8 cellular contexts compared by ENCODE assay signal in the genomic region with DNA sequence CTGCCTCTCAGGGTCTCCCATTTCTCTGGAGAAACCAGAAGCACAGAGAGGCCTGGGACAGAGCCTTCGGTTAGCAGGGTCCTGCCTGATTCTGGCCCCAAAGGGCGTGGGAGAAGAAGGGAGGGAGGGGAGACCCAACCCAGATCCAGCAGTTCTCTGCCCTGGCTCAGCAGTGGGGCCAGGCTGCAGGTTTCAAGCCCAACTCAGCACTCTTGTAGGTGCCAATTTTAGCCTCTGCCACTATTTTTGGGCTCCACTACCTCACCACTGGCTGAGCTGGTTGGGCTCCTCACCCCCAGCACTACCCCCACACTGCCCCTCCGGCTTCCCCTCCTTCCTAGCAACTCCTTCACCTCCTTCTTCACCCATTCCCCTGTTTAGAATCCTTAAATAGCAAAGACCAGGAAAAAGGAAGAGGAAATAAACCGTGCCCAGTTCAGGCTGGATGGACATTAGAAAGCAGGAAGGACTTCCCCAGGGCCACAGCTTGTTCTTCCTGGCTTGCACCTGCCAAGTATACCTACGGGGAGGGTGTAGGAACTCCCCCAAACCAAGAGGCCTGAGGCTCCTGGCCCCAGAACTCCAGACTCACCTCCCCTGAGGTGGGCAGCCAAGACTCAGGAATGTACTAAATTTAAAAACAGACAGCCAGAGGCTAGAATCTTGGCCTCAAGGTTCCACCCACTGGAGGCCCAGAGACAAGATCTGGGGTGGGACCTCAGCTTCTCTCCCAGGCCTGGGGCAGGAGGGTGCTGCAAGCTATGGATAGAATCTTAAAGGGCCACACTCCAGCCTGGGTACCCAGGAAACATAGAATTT. TPM values are rescaled to one million over a fixed set of nuclear protein-coding genes. Genes with fewer than 3 reads are reported as not detected.
A peak's percentile ranks its signal among the peaks of the same experiment; 100 is the strongest.
DNase-seq lines count a peak whose midpoint lies in the region; ATAC-seq and TF ChIP-seq lines count a peak whose summit lies in the region.

No MANE protein-coding gene starts in this region.

- peak overlapping the region; percentile 95 for H3K4me2 ChIP-seq in OCI-LY3 (ENCODE audit: low read length)

- H3K9me3 ChIP-seq in OCI-LY3 (ENCODE audit: insufficient read depth, low read length) (no peaks in the 10 kb centered on the region), duodenal mucosa (ENCODE audit: control insufficient read depth in 1 of 2, low read length in 2 of 2) (no peaks in the 10 kb centered on the region)

- TF ChIP-seq CTCF in OCI-LY3 (IDR thresholded peaks at IDR 0.05; ENCODE audit: low read depth, low read length), result no peak

- peaks cover 29% of the 10 kb centered on the region for H4K20me1 ChIP-seq in OCI-LY3 (ENCODE audit: insufficient read depth, low read length)

- ATAC-seq in naive B cell (ENCODE audit: low read depth in 2 of 2) (peak; percentile 10 to 11), GM19324 (IDR thresholded peaks at IDR 0.05; ENCODE audit: low FRiP score, unreplicated experiment) (no peak)

- no peak overlapping the region for H2AFZ ChIP-seq in OCI-LY3 (ENCODE audit: low read depth, low read length)

- no peaks in the 10 kb centered on the region for H3K27me3 ChIP-seq in OCI-LY3 (ENCODE audit: low read depth, low read length)
- no peaks in the 10 kb centered on the region for H3K27me3 ChIP-seq in duodenal mucosa (ENCODE audit: control insufficient read depth in 1 of 2, insufficient read depth in 2 of 2, low read length in 2 of 2)

- peaks cover 0 to 24% of the 10 kb centered on the region in 2 donors for H3K36me3 Mint-ChIP-seq in naive B cell

- H3K27me3 Mint-ChIP-seq in naive B cell, result no peaks in the 10 kb centered on the region

- peaks cover 79 to 86% (median 83%) of the 10 kb centered on the region in 3 donors for H3K4me1 Mint-ChIP-seq in naive B cell

- peak overlapping the region; percentile 100 for H3K9ac ChIP-seq in OCI-LY3 (ENCODE audit: low read length)
- H3K9ac ChIP-seq in duodenal mucosa (ENCODE audit: low read depth in 1 of 2, low read length in 2 of 2), result peak overlapping the region; percentile 83 to 91

- no peaks in the 10 kb centered on the region for H3K9me3 Mint-ChIP-seq in naive B cell

- peaks cover 57% of the 10 kb centered on the region for H3K4me1 ChIP-seq in OCI-LY3 (ENCODE audit: low read length)
- peaks cover 72 to 85% of the 10 kb centered on the region in 2 donors for H3K4me1 ChIP-seq in duodenal mucosa (ENCODE audit: control insufficient read depth in 1 of 2, insufficient read depth in 2 of 2, low read length in 2 of 2)

- H3K27ac ChIP-seq in OCI-LY3 (ENCODE audit: low read length) (peak overlapping the region; percentile 89), duodenal mucosa (ENCODE audit: low read depth, low read length) (peak overlapping the region; percentile 88)

- DNase-seq in naive B cell (no peak), Ammon's horn (ENCODE audit: low spot score) (no peak), SHP77 treated with DMSO at 0.1 percent for 48 hours (lab: John Stamatoyannopoulos, UW) (no peak)
- DNase-seq in activated CD4-positive, CD25-positive, alpha-beta regulatory T cell (lab: John Stamatoyannopoulos, UW), result no peak

- H3K27ac Mint-ChIP-seq in naive B cell, result peak overlapping the region; percentile 86 to 98 (median 92)

- H3K36me3 ChIP-seq in OCI-LY3 (replicated peaks; ENCODE audit: low read depth, low read length) (peaks cover 31% of the 10 kb centered on the region), duodenal mucosa (ENCODE audit: control insufficient read depth in 1 of 2, insufficient read depth in 2 of 2, low read length in 2 of 2) (peaks cover 0 to 6% of the 10 kb centered on the region in 2 donors)

- H3K79me2 ChIP-seq in OCI-LY3 (ENCODE audit: low read length), result peaks cover 72% of the 10 kb centered on the region

- H3K4me3 ChIP-seq in GM08714 (ENCODE audit: low read length) (peak overlapping the region; percentile 68), OCI-LY3 (ENCODE audit: low read length) (peak overlapping the region; percentile 95), duodenal mucosa (ENCODE audit: low read depth in 1 of 2, low read length in 2 of 2) (peak overlapping the region; percentile 89 to 90)

- H3K4me3 Mint-ChIP-seq in naive B cell, result peak overlapping the region; percentile 93 to 99 (median 98)

RNA-seq across cellular contexts. Expression of gene ARHGEF2, which starts 1.4 kb away (rescaled TPM):
- 10 to 100 TPM in 5 of 6 donors, 1 to 10 TPM in 1; 6.9 to 48.4 (median 27.7) TPM for polyA plus RNA-seq in naive B cell (ENCODE audit: low read depth in 6 of 6)

RNA-seq across cellular contexts. Expression of gene RXFP4, which starts 38.3 kb away (rescaled TPM):
- polyA plus RNA-seq in naive B cell (ENCODE audit: low read depth in 6 of 6), result 1 to 10 TPM in 1 of 6 donors, under 1 TPM in 2, not detected in 3; 0.21 to 1.2 (median 0.36) TPM

RNA-seq across cellular contexts. Expression of gene SSR2, which starts 41.0 kb away (rescaled TPM):
- polyA plus RNA-seq in naive B cell (ENCODE audit: low read depth in 6 of 6), result 100 to 1,000 TPM; 243 to 278 (median 256) TPM

RNA-seq across cellular contexts. Expression of gene KHDC4, which starts 45.5 kb away (rescaled TPM):
- 10 to 100 TPM in 1 of 6 donors, 1 to 10 TPM in 5; 5.5 to 10.7 (median 7.2) TPM for polyA plus RNA-seq in naive B cell (ENCODE audit: low read depth in 6 of 6)
